In genomic region chr2:48508461-48509124, GRCh38 we compare ENCODE assay signal across 8 cellular contexts. TPM values are rescaled to one million over a fixed set of nuclear protein-coding genes. Genes with fewer than 3 reads are reported as not detected.
DNase-seq lines count a peak whose midpoint lies in the region; ATAC-seq and TF ChIP-seq lines count a peak whose summit lies in the region.

No MANE protein-coding gene starts in this region.

- peak overlapping the region; percentile 55 for H3K27ac ChIP-seq in lower lobe of right lung

- H3K9me3 ChIP-seq in lower lobe of right lung: no peaks in the 10 kb centered on the region

- no peaks in the 10 kb centered on the region for H3K27me3 ChIP-seq in lower lobe of right lung (ENCODE audit: low read depth)

- intact Hi-C loops in lower lobe of right lung (cut with DNase I): loop anchor here (5.0 kb wide), 1 partner anchor 276 kb away; no protein-coding TSS in a partner anchor

- H3K4me3 ChIP-seq in choroid plexus epithelial cell (ENCODE audit: low read depth, low read length): no peak overlapping the region
- no peak overlapping the region for H3K4me3 ChIP-seq in lower lobe of right lung

- peak; percentile 73 to 78 for ATAC-seq in lower lobe of right lung
- ATAC-seq in HG03159 (IDR thresholded peaks at IDR 0.05; ENCODE audit: unreplicated experiment): no peak

- peaks cover 34% of the 10 kb centered on the region for H3K4me1 ChIP-seq in lower lobe of right lung

- peak; percentile 76 for DNase-seq in AG08395 (ENCODE audit: low spot score)
- DNase-seq in LHCN-M2 (ENCODE audit: low read depth): peak; percentile 34
- peak; percentile 80 for DNase-seq in choroid plexus epithelial cell (ENCODE audit: low read depth)
- no peak for DNase-seq in lower lobe of right lung
- no peak for DNase-seq in T-helper 9 cell
- no peak for DNase-seq in LoVo (ENCODE audit: low spot score)
- no peak for DNase-seq in stimulated activated CD4-positive, alpha-beta T cell treated with anti-CD3 and anti-CD28 coated beads, Interleukin-4, amount 100 ng/mL, for 4 hours

- H3K36me3 ChIP-seq in lower lobe of right lung: peaks cover 52% of the 10 kb centered on the region

- TF ChIP-seq CTCF in choroid plexus epithelial cell (conservative IDR thresholded peaks at IDR 0.05; ENCODE audit: low read depth, low read length) (no peak), lower lobe of right lung (IDR thresholded peaks at IDR 0.05) (no peak)

RNA-seq across cellular contexts. Expression of gene STON1, which starts 21.4 kb away (rescaled TPM):
- 3.4 and 5.0 TPM in 2 replicates for total RNA-seq in LHCN-M2 (2014; rRNA removed)
- 2.1 TPM for polyA plus RNA-seq in LHCN-M2 (2012)
- 33.4 TPM for total RNA-seq in lower lobe of right lung

Comparison
In these comparisons a context has a peak if more than half of its experiments do, and no peak if none do; other contexts are left out.
1. DNase-seq: peak in AG08395 (single experiment), LHCN-M2 (single experiment) and choroid plexus epithelial cell (single experiment); none in lower lobe of right lung (single experiment), T-helper 9 cell (single experiment), LoVo (single experiment) and stimulated activated CD4-positive, alpha-beta T cell treated with anti-CD3 and anti-CD28 coated beads, Interleukin-4, amount 100 ng/mL, for 4 hours (0 of 2).